Comparison of ENCODE assay signal across 13 cellular contexts in the genomic region with DNA sequence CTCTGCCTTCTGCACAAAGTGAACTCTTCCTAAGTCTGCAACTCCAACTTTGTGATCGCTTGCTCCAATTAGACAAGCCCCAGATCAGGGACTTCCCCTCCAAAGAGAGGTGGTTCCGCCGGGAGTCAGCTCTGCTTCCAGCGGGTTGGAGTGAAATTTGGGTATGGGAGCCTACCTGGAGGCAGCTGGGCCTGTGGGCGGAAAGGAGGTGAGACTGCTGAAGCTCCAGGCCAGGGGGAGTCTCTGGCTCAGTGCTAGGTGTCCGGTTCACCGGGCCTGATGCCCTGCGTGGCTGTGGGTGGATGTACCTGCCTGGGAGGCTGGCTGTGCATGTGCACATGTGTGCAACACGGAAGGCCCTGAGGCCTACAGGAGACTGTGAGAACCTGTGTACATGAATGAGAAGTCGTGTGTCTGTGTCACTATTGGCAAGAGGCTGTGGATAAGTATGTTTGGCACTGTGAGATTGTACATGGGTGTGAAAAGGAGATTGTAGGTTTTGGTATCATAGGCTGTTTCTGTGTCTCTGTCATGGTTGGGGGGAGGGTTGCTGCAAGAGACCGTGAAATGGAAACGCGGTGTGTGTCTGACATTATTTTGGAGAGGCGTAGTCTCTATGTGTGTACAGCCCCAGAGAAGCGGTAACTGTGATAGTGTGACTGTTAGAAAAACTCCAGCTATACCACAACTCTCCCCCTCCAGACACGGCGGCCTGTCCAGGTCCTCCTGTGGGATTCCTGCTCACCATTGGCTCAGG. TPM values are rescaled to one million over a fixed set of nuclear protein-coding genes. Genes with fewer than 3 reads are reported as not detected.
DNase-seq lines count a peak whose midpoint lies in the region; ATAC-seq and TF ChIP-seq lines count a peak whose summit lies in the region.
"Had no signal": no experiment of that assay in that cellular context is flagged by ENCODE, and none has a peak within 500 bp of the region (broad histone marks: within the 10 kb centered on the region; RNA-seq: fewer than 3 reads in every experiment).

No MANE protein-coding gene starts in this region.

- H3K36me3 ChIP-seq in iPS-18a (ENCODE audit: control insufficient read depth, low read depth, low read length): no peaks in the 10 kb centered on the region

- H3K4me3 ChIP-seq in iPS-18a (ENCODE audit: low read length): peak overlapping the region; percentile 34

- peak overlapping the region; percentile 4 for H3K4me3 Mint-ChIP-seq in activated CD4-positive, alpha-beta T cell treated with anti-CD3 and anti-CD28 coated beads, Interleukin-2, amount 10 ng/mL, durations not matched to agents 7 days and 5 days
- H3K4me3 Mint-ChIP-seq in activated T-cell treated with anti-CD3 and anti-CD28 coated beads, Interleukin-2, amount 50 U/mL, for 24 hours: no peak overlapping the region
- no peak overlapping the region for H3K4me3 Mint-ChIP-seq in progenitor cell of endocrine pancreas (ENCODE audit: low read depth)

- peaks cover 80% of the 10 kb centered on the region for H3K27me3 Mint-ChIP-seq in activated CD4-positive, alpha-beta T cell treated with anti-CD3 and anti-CD28 coated beads, Interleukin-2, amount 10 ng/mL, durations not matched to agents 7 days and 5 days
- H3K27me3 Mint-ChIP-seq in activated T-cell treated with anti-CD3 and anti-CD28 coated beads, Interleukin-2, amount 50 U/mL, for 24 hours: peaks cover 92% of the 10 kb centered on the region
- H3K27me3 Mint-ChIP-seq in progenitor cell of endocrine pancreas: peaks cover 85% of the 10 kb centered on the region

- TF ChIP-seq CTCF in progenitor cell of endocrine pancreas (IDR thresholded peaks at IDR 0.05; ENCODE audit: unreplicated experiment): no peak

- ATAC-seq in GM21390 (IDR thresholded peaks at IDR 0.05; ENCODE audit: unreplicated experiment): no peak
- ATAC-seq: esophagus mucosa had no signal

- peaks cover 100% of the 10 kb centered on the region for H3K27me3 ChIP-seq in iPS-18a (ENCODE audit: control insufficient read depth, insufficient read depth, low read length)

- H3K27ac Mint-ChIP-seq in activated CD4-positive, alpha-beta T cell treated with anti-CD3 and anti-CD28 coated beads, Interleukin-2, amount 10 ng/mL, durations not matched to agents 7 days and 5 days: peak overlapping the region; percentile 58
- peak overlapping the region; percentile 6 for H3K27ac Mint-ChIP-seq in activated T-cell treated with anti-CD3 and anti-CD28 coated beads, Interleukin-2, amount 50 U/mL, for 24 hours
- H3K27ac Mint-ChIP-seq in progenitor cell of endocrine pancreas: peak overlapping the region; percentile 18

- DNase-seq in activated CD4-positive, alpha-beta T cell treated with anti-CD3 and anti-CD28 coated beads, Interleukin-2, amount 10 ng/mL, durations not matched to agents 7 days and 5 days: no peak
- no peak for DNase-seq in activated CD4-positive, alpha-beta T cell treated with anti-CD3 and anti-CD28 coated beads for 1 hour
- DNase-seq in activated T-cell treated with anti-CD3 and anti-CD28 coated beads, Interleukin-2, amount 50 U/mL, for 24 hours: no peak
- DNase-seq in progenitor cell of endocrine pancreas (ENCODE audit: low spot score, unreplicated experiment): no peak
- DNase-seq in CD1c-positive myeloid dendritic cell (ENCODE audit: extremely low spot score): no peak
- no peak for DNase-seq in hypothalamus (lab: John Stamatoyannopoulos, UW)
- DNase-seq: DND-41, NCI-H748 treated with DMSO at 0.1 percent for 48 hours, SIG-M5 had no signal

- H3K9me3 ChIP-seq in iPS-18a (ENCODE audit: control insufficient read depth, low read depth, low read length): no peaks in the 10 kb centered on the region

- H3K36me3 Mint-ChIP-seq in activated CD4-positive, alpha-beta T cell treated with anti-CD3 and anti-CD28 coated beads, Interleukin-2, amount 10 ng/mL, durations not matched to agents 7 days and 5 days (ENCODE audit: low read depth): peaks cover 6% of the 10 kb centered on the region
- no peaks in the 10 kb centered on the region for H3K36me3 Mint-ChIP-seq in activated T-cell treated with anti-CD3 and anti-CD28 coated beads, Interleukin-2, amount 50 U/mL, for 24 hours (ENCODE audit: low read depth)
- peaks cover 1% of the 10 kb centered on the region for H3K36me3 Mint-ChIP-seq in progenitor cell of endocrine pancreas (ENCODE audit: insufficient read depth)

- H3K4me1 ChIP-seq in iPS-18a (ENCODE audit: control insufficient read depth, low read depth, low read length): peaks cover 29% of the 10 kb centered on the region

- H3K9me3 Mint-ChIP-seq in activated CD4-positive, alpha-beta T cell treated with anti-CD3 and anti-CD28 coated beads, Interleukin-2, amount 10 ng/mL, durations not matched to agents 7 days and 5 days: no peaks in the 10 kb centered on the region
- H3K9me3 Mint-ChIP-seq in activated T-cell treated with anti-CD3 and anti-CD28 coated beads, Interleukin-2, amount 50 U/mL, for 24 hours: no peaks in the 10 kb centered on the region
- no peaks in the 10 kb centered on the region for H3K9me3 Mint-ChIP-seq in progenitor cell of endocrine pancreas (ENCODE audit: low read depth)

- peaks cover 35% of the 10 kb centered on the region for H3K4me1 Mint-ChIP-seq in activated CD4-positive, alpha-beta T cell treated with anti-CD3 and anti-CD28 coated beads, Interleukin-2, amount 10 ng/mL, durations not matched to agents 7 days and 5 days
- H3K4me1 Mint-ChIP-seq in activated T-cell treated with anti-CD3 and anti-CD28 coated beads, Interleukin-2, amount 50 U/mL, for 24 hours (ENCODE audit: low read depth): peaks cover 48% of the 10 kb centered on the region
- H3K4me1 Mint-ChIP-seq in progenitor cell of endocrine pancreas (ENCODE audit: low read depth): peaks cover 17% of the 10 kb centered on the region

- H3K27ac ChIP-seq in iPS-18a (ENCODE audit: low read length): no peak overlapping the region

- CTCF ChIA-PET in activated CD4-positive, alpha-beta T cell treated with anti-CD3 and anti-CD28 coated beads, Interleukin-2, amount 10 ng/mL, durations not matched to agents 7 days and 5 days (lab: Charles Lee): no interaction called here

- POLR2A ChIA-PET in activated CD4-positive, alpha-beta T cell treated with anti-CD3 and anti-CD28 coated beads, Interleukin-2, amount 10 ng/mL, durations not matched to agents 7 days and 5 days (lab: Charles Lee): no interaction called here

- no peak overlapping the region for H3K9ac ChIP-seq in iPS-18a (ENCODE audit: low read length)

RNA-seq across cellular contexts. Expression of gene LHX1, which starts 4.2 kb away (rescaled TPM):
- total RNA-seq in activated CD4-positive, alpha-beta T cell treated with anti-CD3 and anti-CD28 coated beads, Interleukin-2, amount 10 ng/mL, durations not matched to agents 7 days and 5 days: not detected
- 1.8 and 2.0 TPM in 2 replicates for total RNA-seq in progenitor cell of endocrine pancreas
- total RNA-seq: A673, esophagus mucosa had no signal

RNA-seq across cellular contexts. Expression of gene AATF, which starts 7.3 kb away (rescaled TPM):
- 10 to 100 TPM; 79.6 to 83.6 TPM for total RNA-seq in activated CD4-positive, alpha-beta T cell treated with anti-CD3 and anti-CD28 coated beads, Interleukin-2, amount 10 ng/mL, durations not matched to agents 7 days and 5 days
- total RNA-seq in progenitor cell of endocrine pancreas: 50.9 and 53.5 TPM in 2 replicates

Comparison
In these comparisons a context has a peak if more than half of its experiments do, and no peak if none do; other contexts are left out.
1. H3K27ac Mint-ChIP-seq: peak in every context shown above with its lines; median percentile 58 in activated CD4-positive, alpha-beta T cell treated with anti-CD3 and anti-CD28 coated beads, Interleukin-2, amount 10 ng/mL, durations not matched to agents 7 days and 5 days; 18 in progenitor cell of endocrine pancreas; 6 in activated T-cell treated with anti-CD3 and anti-CD28 coated beads, Interleukin-2, amount 50 U/mL, for 24 hours.